Comparison of ENCODE assay signal across 9 cellular contexts in genomic region chrX:47540754-47541538, GRCh38. TPM values are rescaled to one million over a fixed set of nuclear protein-coding genes. Genes with fewer than 3 reads are reported as not detected.
A peak's percentile ranks its signal among the peaks of the same experiment; 100 is the strongest.
DNase-seq lines count a peak whose midpoint lies in the region; ATAC-seq and TF ChIP-seq lines count a peak whose summit lies in the region.
"Had no signal": no experiment of that assay in that cellular context is flagged by ENCODE, and none has a peak within 500 bp of the region (broad histone marks: within the 10 kb centered on the region; RNA-seq: fewer than 3 reads in every experiment).

No MANE protein-coding gene starts in this region.

- intact Hi-C loops in right cardiac atrium (cut with DNase I), result no loop called here

- H3K27ac Mint-ChIP-seq in progenitor cell of endocrine pancreas, result peak overlapping the region; percentile 24

- CTCF ChIA-PET in HEK293 (lab: Yijun Ruan, JAX), result interaction anchor here (0.5 to 5.3 kb wide), 16 partner anchors 9 to 1254 kb away, joined by 3 to 25 read pairs (median 4); partner anchors contain the start of gene TIMP1

- H3K27me3 ChIP-seq in right cardiac atrium (ENCODE audit: control insufficient read depth, insufficient read depth), result no peaks in the 10 kb centered on the region

- H3K4me1 ChIP-seq in HEK293 (ENCODE audit: control insufficient read depth, insufficient read depth, low read length), result no peaks in the 10 kb centered on the region
- H3K4me1 ChIP-seq in right cardiac atrium (ENCODE audit: control insufficient read depth, insufficient read depth, low read length), result no peaks in the 10 kb centered on the region

- DNase-seq in AG09309 (ENCODE audit: low read depth) (peak; percentile 76), NCI-H510A treated with DMSO at 0.1 percent for 48 hours (lab: John Stamatoyannopoulos, UW) (peak; percentile 93), astrocyte of the hippocampus (ENCODE audit: low read depth, low spot score) (peak; percentile 91), right cardiac atrium (peak; percentile 69 to 85 (median 77)), progenitor cell of endocrine pancreas (ENCODE audit: low spot score, unreplicated experiment) (peak; percentile 43), germinal center (ENCODE audit: low spot score) (no peak)
- no peak for DNase-seq in activated CD4-positive, alpha-beta T cell treated with anti-CD3 and anti-CD28 coated beads, Interleukin-2, amount 50 U/mL, for 1 hour

- 18% methylated on average over 15 of the region's 15 CpGs for WGBS in right cardiac atrium

- no peaks in the 10 kb centered on the region for H3K9me3 Mint-ChIP-seq in progenitor cell of endocrine pancreas (ENCODE audit: low read depth)

- H3K27me3 Mint-ChIP-seq in progenitor cell of endocrine pancreas, result no peaks in the 10 kb centered on the region

- H3K4me3 ChIP-seq in AG09309 (ENCODE audit: control insufficient read depth, low read depth, low read length) (no peak overlapping the region), HEK293 (ENCODE audit: low read depth, low read length) (no peak overlapping the region), right cardiac atrium (ENCODE audit: low read length) (no peak overlapping the region)
- H3K4me3 ChIP-seq: skin epidermis had no signal

- H3K36me3 ChIP-seq in HEK293 (ENCODE audit: control insufficient read depth in 2 of 2, insufficient read depth in 1 of 2, low read length in 2 of 2), result no peaks in the 10 kb centered on the region

- peak; percentile 62 for TF ChIP-seq CTCF in AG09309 (IDR thresholded peaks at IDR 0.05; ENCODE audit: control insufficient read depth, insufficient read depth, low read depth, low read length, missing control alignments)
- peak; percentile 59 for TF ChIP-seq CTCF in HEK293 (tag by site-specific recombination; IDR thresholded peaks at IDR 0.05)
- TF ChIP-seq CTCF in progenitor cell of endocrine pancreas (IDR thresholded peaks at IDR 0.05; ENCODE audit: unreplicated experiment), result peak; percentile 61

- POLR2A ChIA-PET in HEK293 (lab: Yijun Ruan, JAX), result interaction anchor here (1.3 kb wide), 2 partner anchors 15 to 109 kb away, joined by 5 read pairs; partner anchors contain the start of gene ELK1

- H3K4me3 Mint-ChIP-seq in progenitor cell of endocrine pancreas (ENCODE audit: low read depth), result no peak overlapping the region

- H3K36me3 Mint-ChIP-seq in progenitor cell of endocrine pancreas (ENCODE audit: insufficient read depth), result no peaks in the 10 kb centered on the region

- peak; percentile 99 to 100 for ATAC-seq in right cardiac atrium

- H3K27ac ChIP-seq in HEK293 (ENCODE audit: extremely low read depth, low read depth, low read length) (no peak overlapping the region), right cardiac atrium (ENCODE audit: low read length) (peak overlapping the region; percentile 70)

- H3K9me3 ChIP-seq in HEK293 (ENCODE audit: control insufficient read depth, insufficient read depth, low read depth, low read length), result no peaks in the 10 kb centered on the region
- H3K9me3 ChIP-seq in right cardiac atrium (ENCODE audit: control insufficient read depth, low read length), result no peaks in the 10 kb centered on the region

- peaks cover 1% of the 10 kb centered on the region for H3K4me1 Mint-ChIP-seq in progenitor cell of endocrine pancreas (ENCODE audit: low read depth)

TF ChIP-seq in HEK293, 187 proteins besides CTCF, POLR2A, EP300 and RAD21:
- TF ChIP-seq SALL2 (tag by site-specific recombination; IDR thresholded peaks at IDR 0.05; ENCODE audit: borderline replicate concordance) (no peak), ZNF654 (tag by site-specific recombination; IDR thresholded peaks at IDR 0.05; ENCODE audit: low read depth) (peak; percentile 61), ZNF335 (tag by site-specific recombination; conservative IDR thresholded peaks at IDR 0.05) (peak; percentile 84), SP7 (tag by site-specific recombination; IDR thresholded peaks at IDR 0.05) (0 out of 2 replicates have a peak, but pooled peaks have one; percentile 14), FEZF1 (tag by site-specific recombination; IDR thresholded peaks at IDR 0.05) (peak; percentile 21; the same call in 1 of the 2 replicates), KLF10 (tag by site-specific recombination; IDR thresholded peaks at IDR 0.05) (peak; percentile 62), ZNF366 (tag by site-specific recombination; conservative IDR thresholded peaks at IDR 0.05) (no peak), EGR2 (tag by site-specific recombination; IDR thresholded peaks at IDR 0.05; ENCODE audit: low read depth) (peak; percentile 41), SETDB1 (IDR thresholded peaks at IDR 0.05; ENCODE audit: insufficient read length, low read length) (no peak), ZBTB17 (tag by site-specific recombination; IDR thresholded peaks at IDR 0.05) (peak; percentile 26; the same call in 1 of the 2 replicates), ZNF174 (tag by site-specific recombination; IDR thresholded peaks at IDR 0.05) (no peak), GFI1B (tag by site-specific recombination; IDR thresholded peaks at IDR 0.05) (no peak), ZNF776 (tag by site-specific recombination; IDR thresholded peaks at IDR 0.05; ENCODE audit: borderline replicate concordance) (no peak), ZFHX2 (tag by site-specific recombination; conservative IDR thresholded peaks at IDR 0.05) (peak; percentile 24; the same call in 1 of the 2 replicates), IKZF3 (tag by site-specific recombination; IDR thresholded peaks at IDR 0.05) (peak; percentile 93), ZNF354C (tag by site-specific recombination; IDR thresholded peaks at IDR 0.05; ENCODE audit: borderline replicate concordance, low read depth) (no peak), ZNF561 (tag by site-specific recombination; IDR thresholded peaks at IDR 0.05; ENCODE audit: borderline replicate concordance) (0 out of 2 replicates have a peak, but pooled peaks have one; percentile 49), SP2 (tag by site-specific recombination; IDR thresholded peaks at IDR 0.05) (0 out of 2 replicates have a peak, but pooled peaks have one; percentile 14)
TF ChIP-seq in HEK293: peak in this region for 11.

RNA-seq across cellular contexts. Expression of gene ARAF, which starts 20.1 kb away (rescaled TPM):
- total RNA-seq in right cardiac atrium, result 10 to 100 TPM; 65.9 to 73.2 (median 69.2) TPM
- polyA plus RNA-seq in right cardiac atrium, result 33.2 TPM
- total RNA-seq in progenitor cell of endocrine pancreas, result 76.8 and 77.7 TPM in 2 replicates

RNA-seq across cellular contexts. Expression of gene TIMP1, which starts 41.3 kb away (rescaled TPM):
- total RNA-seq in right cardiac atrium (100 to 1,000 TPM; 254 to 515 (median 403) TPM), progenitor cell of endocrine pancreas (29.1 and 33.0 TPM in 2 replicates)
- 284 TPM for polyA plus RNA-seq in right cardiac atrium

RNA-seq across cellular contexts. Expression of gene ZNF41, which starts 57.9 kb away (rescaled TPM):
- total RNA-seq in right cardiac atrium (10 to 100 TPM; 13.6 to 15.0 (median 14.4) TPM), progenitor cell of endocrine pancreas (6.0 and 6.1 TPM in 2 replicates)
- polyA plus RNA-seq in right cardiac atrium, result 4.6 TPM

Comparison
In these comparisons a context has a peak if more than half of its experiments do, and no peak if none do; other contexts are left out.
1. DNase-seq: peak in AG09309 (single experiment), NCI-H510A treated with DMSO at 0.1 percent for 48 hours (single experiment), astrocyte of the hippocampus (single experiment), right cardiac atrium (3 of 3) and progenitor cell of endocrine pancreas (single experiment); none in germinal center (single experiment) and activated CD4-positive, alpha-beta T cell treated with anti-CD3 and anti-CD28 coated beads, Interleukin-2, amount 50 U/mL, for 1 hour (single experiment).
2. Peak in every context shown above with its lines, with median percentiles within 50 percentile points of each other: CTCF ChIP-seq.